In the genomic region with DNA sequence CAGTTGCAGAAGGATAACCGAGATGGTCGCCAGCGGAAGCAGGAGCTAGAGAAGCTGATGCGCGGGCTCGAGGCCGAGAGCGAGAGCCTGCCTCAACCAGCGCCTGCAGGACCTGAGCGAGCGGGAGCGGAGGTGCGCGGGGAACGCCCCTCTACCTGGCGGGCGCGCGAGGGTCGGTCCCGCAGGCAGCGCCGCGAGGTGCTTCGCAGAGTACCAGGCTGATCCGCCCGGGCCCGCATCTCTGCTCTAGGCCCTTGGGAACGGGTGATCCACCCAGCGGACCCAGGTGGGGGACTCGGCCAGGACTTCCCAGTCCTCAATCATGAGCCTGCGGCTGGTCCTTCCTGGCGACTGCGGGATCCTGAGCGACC, we compare ENCODE assay signal across 8 cellular contexts.
DNase-seq lines count a peak whose midpoint lies in the region; ATAC-seq and TF ChIP-seq lines count a peak whose summit lies in the region.
"Not testable (repeated sequence)": the region's sequence is repeated elsewhere in the genome, so short reads cannot be mapped to it uniquely, and the experiment has no call there.

No MANE protein-coding gene starts in this region.

- TF ChIP-seq CTCF in SK-N-SH (IDR thresholded peaks at IDR 0.05); adrenal gland (IDR thresholded peaks at IDR 0.05); glutamatergic neuron (IDR thresholded peaks at IDR 0.05; ENCODE audit: partially characterized antibody, unreplicated experiment): not testable (repeated sequence)

- H3F3A ChIP-seq in SK-N-SH (replicated peaks; ENCODE audit: insufficient read depth): not testable (repeated sequence)

- not testable (repeated sequence) for H3K79me2 ChIP-seq in SK-N-SH (ENCODE audit: insufficient read depth)

- intact Hi-C loops in adrenal gland (cut with DNase I): not testable (repeated sequence)

- ATAC-seq in GM21717 (IDR thresholded peaks at IDR 0.05; ENCODE audit: unreplicated experiment) (peak; percentile 23), HG03159 (IDR thresholded peaks at IDR 0.05; ENCODE audit: unreplicated experiment) (peak; percentile 3)
- peak; percentile 27 to 36 for ATAC-seq in naive thymus-derived CD8-positive, alpha-beta T cell

- not testable (repeated sequence) for H3K9me3 Mint-ChIP-seq in glutamatergic neuron (ENCODE audit: unreplicated experiment); naive thymus-derived CD8-positive, alpha-beta T cell

- CTCF ChIA-PET in SK-N-SH (lab: Yijun Ruan, JAX): not testable (repeated sequence)

- H4K20me1 ChIP-seq in SK-N-SH (ENCODE audit: insufficient read depth): not testable (repeated sequence)

- not testable (repeated sequence) for H3K36me3 Mint-ChIP-seq in glutamatergic neuron (ENCODE audit: unreplicated experiment); naive thymus-derived CD8-positive, alpha-beta T cell

- peak overlapping the region; percentile 84 for H3K4me3 Mint-ChIP-seq in glutamatergic neuron (ENCODE audit: unreplicated experiment)
- peak overlapping the region; percentile 93 to 99 (median 98) for H3K4me3 Mint-ChIP-seq in naive thymus-derived CD8-positive, alpha-beta T cell

- H3K4me1 ChIP-seq in SK-N-SH (ENCODE audit: control insufficient read depth in 1 of 2, insufficient read depth in 2 of 2, low read depth in 1 of 2, low read length in 1 of 2); adrenal gland (replicated peaks in 1 of 2): not testable (repeated sequence)
- H3K4me1 ChIP-seq in subcutaneous abdominal adipose tissue (ENCODE audit: control insufficient read depth in 5 of 5, insufficient read depth in 5 of 5, low read length in 5 of 5): peaks cover 0 to 17% (median 13%) of the 10 kb centered on the region in 5 donors

- not testable (repeated sequence) for H3K27ac Mint-ChIP-seq in glutamatergic neuron (ENCODE audit: unreplicated experiment)
- H3K27ac Mint-ChIP-seq in naive thymus-derived CD8-positive, alpha-beta T cell: peak overlapping the region; percentile 78 to 100 (median 99)

- H3K4me3 ChIP-seq in GM08714 (ENCODE audit: low read length): peak overlapping the region; percentile 52; the same call in 1 of the 2 replicates
- H3K4me3 ChIP-seq in SK-N-SH (ENCODE audit: low read depth in 2 of 2, low read length in 1 of 2): peak overlapping the region; percentile 55 to 65
- peak overlapping the region in 2 of 4 donors; percentile 45 to 59 for H3K4me3 ChIP-seq in adrenal gland
- peak overlapping the region in 4 of 5 donors; percentile 40 to 78 (median 72) for H3K4me3 ChIP-seq in subcutaneous abdominal adipose tissue (ENCODE audit: low read depth in 1 of 5, low read length in 5 of 5)

- H3K36me3 ChIP-seq in SK-N-SH (replicated peaks in 1 of 2; ENCODE audit: control insufficient read depth in 1 of 2, insufficient read depth in 2 of 2, low read length in 1 of 2); adrenal gland (replicated peaks in 1 of 2); subcutaneous abdominal adipose tissue (ENCODE audit: control insufficient read depth in 5 of 5, insufficient read depth in 5 of 5, low read length in 5 of 5): not testable (repeated sequence)

- peak overlapping the region; percentile 76 for H3K4me2 ChIP-seq in SK-N-SH

- not testable (repeated sequence) for H3K9me3 ChIP-seq in SK-N-SH; adrenal gland (replicated peaks in 1 of 3); subcutaneous abdominal adipose tissue (ENCODE audit: control insufficient read depth in 5 of 5, low read length in 5 of 5)

- TF ChIP-seq EP300 in SK-N-SH (IDR thresholded peaks at IDR 0.05; ENCODE audit: borderline replicate concordance in 1 of 2, low read depth in 1 of 2, low read length in 1 of 2): not testable (repeated sequence)

- not testable (repeated sequence) for H3K4me1 Mint-ChIP-seq in glutamatergic neuron (ENCODE audit: low read depth, unreplicated experiment)
- peaks cover 2 to 24% (median 11%) of the 10 kb centered on the region in 4 donors for H3K4me1 Mint-ChIP-seq in naive thymus-derived CD8-positive, alpha-beta T cell

- not testable (repeated sequence) for H3K27me3 Mint-ChIP-seq in glutamatergic neuron (ENCODE audit: unreplicated experiment); naive thymus-derived CD8-positive, alpha-beta T cell

- not testable (repeated sequence) for DNase-seq in SK-N-SH, adrenal gland, glutamatergic neuron
- peak in 4 of 10 donors; percentile 12 to 39 (median 34) for DNase-seq in naive thymus-derived CD8-positive, alpha-beta T cell

- not testable (repeated sequence) for H3K9me2 ChIP-seq in SK-N-SH

- POLR2A ChIA-PET in SK-N-SH (lab: Yijun Ruan, JAX): not testable (repeated sequence)
- POLR2A ChIA-PET in naive thymus-derived CD8-positive, alpha-beta T cell (lab: Charles Lee): interaction anchor here (1.0 to 2.1 kb wide), 6 partner anchors 131 to 239 kb away, joined by 3 to 19 read pairs (median 3); partner anchors contain the start of gene MED15

- peak overlapping the region; percentile 40; the same call in 1 of the 2 replicates for H3K9ac ChIP-seq in SK-N-SH
- not testable (repeated sequence) for H3K9ac ChIP-seq in subcutaneous abdominal adipose tissue (ENCODE audit: low read length in 5 of 5)

- H3K27me3 ChIP-seq in SK-N-SH (ENCODE audit: insufficient read depth); adrenal gland; subcutaneous abdominal adipose tissue (ENCODE audit: control insufficient read depth in 5 of 5, insufficient read depth in 4 of 5, low read length in 5 of 5): not testable (repeated sequence)

- not testable (repeated sequence) for TF ChIP-seq POLR2A in adrenal gland (IDR thresholded peaks at IDR 0.05)

- TF ChIP-seq RAD21 in SK-N-SH (IDR thresholded peaks at IDR 0.05; ENCODE audit: low read length): not testable (repeated sequence)

- 0% methylated on average over 5 of the region's 35 CpGs for WGBS in SK-N-SH (ENCODE audit: low lambda C conversion rate)
- WGBS in adrenal gland, 4 donors: 0% methylated on average over 13 to 22 of the region's 35 CpGs; no CpG with 5 or more reads in 2 of the 4 donors

- H3K27ac ChIP-seq in SK-N-SH (ENCODE audit: low read depth in 2 of 2, low read length in 1 of 2); subcutaneous abdominal adipose tissue (ENCODE audit: low read depth, low read length): not testable (repeated sequence)
- H3K27ac ChIP-seq in adrenal gland: peak overlapping the region in 3 of 5 donors; percentile 54 to 90 (median 69)

- 0 out of 2 replicates have a peak overlapping the region, but pooled peaks have one; percentile 56 for H2AFZ ChIP-seq in SK-N-SH (ENCODE audit: low read depth)

TF ChIP-seq in SK-N-SH, 30 proteins besides CTCF, POLR2A, EP300 and RAD21:
- 0 out of 2 replicates have a peak, but pooled peaks have one; percentile 9 for TF ChIP-seq MXI1 (IDR thresholded peaks at IDR 0.05; ENCODE audit: low read depth, low read length)
